ENCODE assay signal across 13 cellular contexts in genomic region chr10:47277352-47278151, GRCh38. TPM values are rescaled to one million over a fixed set of nuclear protein-coding genes. Genes with fewer than 3 reads are reported as not detected.
A peak's percentile ranks its signal among the peaks of the same experiment; 100 is the strongest.
DNase-seq lines count a peak whose midpoint lies in the region; ATAC-seq and TF ChIP-seq lines count a peak whose summit lies in the region.
"Had no signal": no experiment of that assay in that cellular context is flagged by ENCODE, and none has a peak within 500 bp of the region (broad histone marks: within the 10 kb centered on the region; RNA-seq: fewer than 3 reads in every experiment).

No MANE protein-coding gene starts in this region.

- H3K27me3 Mint-ChIP-seq in CD4-positive, alpha-beta T cell: no peaks in the 10 kb centered on the region

- no peaks in the 10 kb centered on the region for H3K36me3 ChIP-seq in mesenchymal stem cell (ENCODE audit: control insufficient read depth in 1 of 2, insufficient read depth in 2 of 2, low read depth in 1 of 2, low read length in 2 of 2)
- H3K36me3 ChIP-seq: lower lobe of right lung, tibial nerve had no signal

- H3K14ac ChIP-seq in mesenchymal stem cell (ENCODE audit: low read length in 2 of 2): no peak overlapping the region

- H2AFZ ChIP-seq in mesenchymal stem cell (ENCODE audit: low read depth, low read length): no peak overlapping the region
- H2AFZ ChIP-seq: parathyroid adenoma had no signal

- no peaks in the 10 kb centered on the region for H3K9me3 Mint-ChIP-seq in CD4-positive, alpha-beta T cell

- H2BK120ac ChIP-seq in mesenchymal stem cell (ENCODE audit: low read depth, low read length): no peak overlapping the region

- CTCF ChIA-PET in CD4-positive, alpha-beta T cell (lab: Charles Lee): no interaction called here
- CTCF ChIA-PET in GM10248 (lab: Yijun Ruan, JAX): no interaction called here

- H3K23ac ChIP-seq in mesenchymal stem cell (ENCODE audit: low read length in 2 of 2): no peak overlapping the region

- no peaks in the 10 kb centered on the region for H3K27me3 ChIP-seq in CD4-positive, alpha-beta T cell (ENCODE audit: control insufficient read depth, insufficient read depth, low read length)
- H3K27me3 ChIP-seq in mesenchymal stem cell (ENCODE audit: control insufficient read depth in 1 of 2, insufficient read depth in 1 of 2, low read length in 2 of 2): peaks cover 11 to 34% of the 10 kb centered on the region in 2 experiments
- H3K27me3 ChIP-seq: tibial nerve had no signal

- POLR2A ChIA-PET in CD4-positive, alpha-beta T cell (lab: Charles Lee): interaction anchor here (1.0 to 3.1 kb wide), 2 partner anchors 9 to 17 kb away, joined by 4 to 13 read pairs; no protein-coding TSS in a partner anchor
- POLR2A ChIA-PET in GM10248 (lab: Yijun Ruan, JAX): no interaction called here

- peak overlapping the region; percentile 13 for H3K27ac Mint-ChIP-seq in CD4-positive, alpha-beta T cell

- H2BK5ac ChIP-seq in mesenchymal stem cell (ENCODE audit: low read depth, low read length, poor library complexity, severe bottlenecking): no peak overlapping the region

- H4K8ac ChIP-seq in mesenchymal stem cell (ENCODE audit: low read length): no peak overlapping the region

- no peak overlapping the region for H3K4me3 ChIP-seq in mesenchymal stem cell (ENCODE audit: insufficient read depth in 1 of 2, low read depth in 1 of 2, low read length in 2 of 2)
- H3K4me3 ChIP-seq: dorsolateral prefrontal cortex, lower lobe of right lung, tibial nerve had no signal

- no peak overlapping the region for H3K4me2 ChIP-seq in mesenchymal stem cell (ENCODE audit: low read length, poor library complexity, severe bottlenecking)

- peak in 8 of 10 experiments; percentile 36 to 61 (median 42) for DNase-seq in CD4-positive, alpha-beta T cell
- DNase-seq in Kasumi-1 (lab: John Stamatoyannopoulos, UW): peak; percentile 22 to 25
- DNase-seq in activated T-cell treated with anti-CD3 and anti-CD28 coated beads for 24 hours (ENCODE audit: low read depth): peak; percentile 38
- no peak for DNase-seq in NCI-H2171 (lab: John Stamatoyannopoulos, UW)
- no peak for DNase-seq in GM10248 (ENCODE audit: extremely low spot score)
- no peak for DNase-seq in mesenchymal stem cell
- DNase-seq: dorsolateral prefrontal cortex, glutamatergic neuron, lower lobe of right lung had no signal

- H3K4me1 ChIP-seq in mesenchymal stem cell (ENCODE audit: control insufficient read depth, insufficient read depth, low read depth, low read length): no peaks in the 10 kb centered on the region
- H3K4me1 ChIP-seq: lower lobe of right lung, parathyroid adenoma, tibial nerve had no signal

- no peak for TF ChIP-seq CTCF in CD4-positive, alpha-beta T cell (IDR thresholded peaks at IDR 0.05)
- TF ChIP-seq CTCF in GM10248 (IDR thresholded peaks at IDR 0.05; ENCODE audit: control extremely low read depth, extremely low read depth, low read depth, missing control alignments): no peak

- peaks cover 32% of the 10 kb centered on the region for H3K4me1 Mint-ChIP-seq in CD4-positive, alpha-beta T cell (ENCODE audit: low read depth)

- H2BK15ac ChIP-seq in mesenchymal stem cell (ENCODE audit: low read depth, poor library complexity, severe bottlenecking): no peak overlapping the region

- H3K9ac ChIP-seq in mesenchymal stem cell (ENCODE audit: low read length): no peak overlapping the region
- H3K9ac ChIP-seq: parathyroid adenoma had no signal

- no peak overlapping the region for H4K91ac ChIP-seq in mesenchymal stem cell (ENCODE audit: low read length)

- ATAC-seq in CD4-positive, alpha-beta T cell (ENCODE audit: poor library complexity): peak; percentile 90
- peak; percentile 55 for ATAC-seq in esophagus mucosa
- ATAC-seq in GM21825 (IDR thresholded peaks at IDR 0.05; ENCODE audit: unreplicated experiment): no peak
- ATAC-seq: lower lobe of right lung had no signal

- intact Hi-C loops in CD4-positive, alpha-beta T cell (cut with DNase I, micrococcal nuclease): no loop called here

- no peak overlapping the region for H3K18ac ChIP-seq in mesenchymal stem cell (ENCODE audit: low read depth in 1 of 2, low read length in 2 of 2)

- H3K36me3 Mint-ChIP-seq in CD4-positive, alpha-beta T cell (ENCODE audit: low read depth): no peaks in the 10 kb centered on the region

- H3K9me3 ChIP-seq in CD4-positive, alpha-beta T cell (ENCODE audit: control insufficient read depth, low read length): no peaks in the 10 kb centered on the region
- peaks cover 13% of the 10 kb centered on the region for H3K9me3 ChIP-seq in mesenchymal stem cell (ENCODE audit: control insufficient read depth, low read length)

- H3K4ac ChIP-seq in mesenchymal stem cell (ENCODE audit: low read depth in 1 of 2, low read length in 2 of 2): no peak overlapping the region

- no peak overlapping the region for H2AK5ac ChIP-seq in mesenchymal stem cell (ENCODE audit: low read length, severe bottlenecking)

- H3K27ac ChIP-seq in CD4-positive, alpha-beta T cell (ENCODE audit: low read depth, low read length): no peak overlapping the region
- H3K27ac ChIP-seq in mesenchymal stem cell (ENCODE audit: low read length, poor library complexity, severe bottlenecking): no peak overlapping the region
- H3K27ac ChIP-seq: dorsolateral prefrontal cortex, lower lobe of right lung, parathyroid adenoma, tibial nerve had no signal

- no peak overlapping the region for H2BK12ac ChIP-seq in mesenchymal stem cell (ENCODE audit: low read length in 2 of 2)

- no peak overlapping the region for H3K4me3 Mint-ChIP-seq in CD4-positive, alpha-beta T cell

- no peaks in the 10 kb centered on the region for H3K79me1 ChIP-seq in mesenchymal stem cell (replicated peaks; ENCODE audit: low read length, poor library complexity, severe bottlenecking)

- WGBS in mesenchymal stem cell: 65% methylated on average over 7 of the region's 7 CpGs

RNA-seq across cellular contexts. Expression of gene GDF10, which starts 22.4 kb away (rescaled TPM):
- total RNA-seq in CD4-positive, alpha-beta T cell: under 1 TPM; 0.16 to 0.22 TPM
- not detected for total RNA-seq in esophagus mucosa
- polyA plus RNA-seq in mesenchymal stem cell (2013, experiment 1 of 2): not detected
- not detected for polyA plus RNA-seq in mesenchymal stem cell (2013, experiment 2 of 2)

RNA-seq across cellular contexts. Expression of gene GDF2, which starts 44.7 kb away (rescaled TPM):
- total RNA-seq in CD4-positive, alpha-beta T cell: not detected
- total RNA-seq in esophagus mucosa: not detected
- polyA plus RNA-seq in mesenchymal stem cell (2013, experiment 1 of 2): not detected
- not detected for polyA plus RNA-seq in mesenchymal stem cell (2013, experiment 2 of 2)
- total RNA-seq: lower lobe of right lung, tibial nerve had no signal

Comparison
In these comparisons a context has a peak if more than half of its experiments do, and no peak if none do; other contexts are left out.
1. DNase-seq: peak in CD4-positive, alpha-beta T cell (8 of 10), Kasumi-1 (2 of 2) and activated T-cell treated with anti-CD3 and anti-CD28 coated beads for 24 hours (single experiment); none in NCI-H2171 (single experiment), GM10248 (single experiment) and mesenchymal stem cell (single experiment).